ENCODE assay signal across 8 cellular contexts in the genomic region with DNA sequence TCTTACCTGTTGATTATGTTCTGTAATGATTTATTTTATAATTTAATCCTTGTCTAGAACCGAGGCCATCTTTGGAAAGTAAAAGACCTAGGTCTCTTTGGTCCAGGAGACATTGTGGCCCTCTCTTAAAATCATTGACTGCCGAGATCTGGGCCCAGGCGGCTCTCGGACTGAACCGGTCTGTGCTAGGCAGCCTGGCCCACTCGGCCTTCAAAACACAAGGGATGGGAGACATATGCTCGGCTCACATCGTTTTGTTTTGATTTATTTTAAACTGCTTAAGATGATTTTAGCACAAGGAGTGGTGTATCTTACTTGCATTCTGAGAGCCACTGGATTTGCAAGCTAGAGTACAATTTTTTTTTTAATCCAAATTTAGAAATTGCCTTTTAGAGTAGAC.
DNase-seq lines count a peak whose midpoint lies in the region; ATAC-seq and TF ChIP-seq lines count a peak whose summit lies in the region.
"Had no signal": no experiment of that assay in that cellular context is flagged by ENCODE, and none has a peak within 500 bp of the region (broad histone marks: within the 10 kb centered on the region; RNA-seq: fewer than 3 reads in every experiment).

No MANE protein-coding gene starts in this region.

- no peak overlapping the region for H2AFZ ChIP-seq in PC-9

- H3K9me3 ChIP-seq in subcutaneous abdominal adipose tissue (ENCODE audit: control insufficient read depth in 5 of 5, low read length in 5 of 5): no peaks in the 10 kb centered on the region
- H3K9me3 ChIP-seq in PC-9 (ENCODE audit: insufficient read depth, low read depth): no peaks in the 10 kb centered on the region

- CTCF ChIA-PET in PC-9 (lab: Charles Lee): no interaction called here

- no peak for DNase-seq in activated T-helper 2 cell treated with anti-CD3 and anti-CD28 coated beads, Interferon-gamma antibody, Interleukin-2, Interleukin-4, amounts not matched to agents 10 μg/mL and 5 μg/mL and 100 μg/mL, durations not matched to agents 14 hours and 24 hours and 36 hours (ENCODE audit: low spot score)
- DNase-seq in islet precursor cell: peak; percentile 17
- no peak for DNase-seq in PC-9
- no peak for DNase-seq in progenitor cell of endocrine pancreas (ENCODE audit: low spot score, unreplicated experiment)
- DNase-seq: mesendoderm had no signal

- intact Hi-C loops in activated T-helper 2 cell treated with anti-CD3 and anti-CD28 coated beads, Interferon-gamma antibody, Interleukin-2, Interleukin-4, amounts not matched to agents 10 μg/mL and 5 μg/mL and 100 μg/mL, durations not matched to agents 14 hours and 24 hours and 36 hours (cut with micrococcal nuclease): no loop called here
- intact Hi-C loops in PC-9 (cut with micrococcal nuclease; ENCODE audit: unreplicated experiment): no loop called here

- no peaks in the 10 kb centered on the region for H3K27me3 ChIP-seq in subcutaneous abdominal adipose tissue (ENCODE audit: control insufficient read depth in 5 of 5, insufficient read depth in 4 of 5, low read length in 5 of 5)
- no peaks in the 10 kb centered on the region for H3K27me3 ChIP-seq in PC-9 (ENCODE audit: insufficient read depth, low read depth)

- H3K4me1 ChIP-seq in subcutaneous abdominal adipose tissue (ENCODE audit: control insufficient read depth in 5 of 5, insufficient read depth in 5 of 5, low read length in 5 of 5): peaks cover 13 to 75% (median 70%) of the 10 kb centered on the region in 5 donors
- H3K4me1 ChIP-seq in PC-9 (replicated peaks; ENCODE audit: insufficient read depth): peaks cover 23% of the 10 kb centered on the region

- no peak for ATAC-seq in HG02870 (IDR thresholded peaks at IDR 0.05; ENCODE audit: unreplicated experiment)

- H3F3A ChIP-seq in PC-9 (ENCODE audit: insufficient read depth, low read depth): peaks cover 20% of the 10 kb centered on the region

- POLR2A ChIA-PET in PC-9 (lab: Charles Lee; ENCODE audit: unreplicated experiment): no interaction called here

- peak overlapping the region in 3 of 4 donors; percentile 70 to 87 (median 77) for H3K4me3 Mint-ChIP-seq in IgD-negative memory B cell
- H3K4me3 Mint-ChIP-seq in activated T-helper 2 cell treated with anti-CD3 and anti-CD28 coated beads, Interferon-gamma antibody, Interleukin-2, Interleukin-4, amounts not matched to agents 10 μg/mL and 5 μg/mL and 100 μg/mL, durations not matched to agents 14 hours and 24 hours and 36 hours (ENCODE audit: low read depth): no peak overlapping the region
- no peak overlapping the region for H3K4me3 Mint-ChIP-seq in progenitor cell of endocrine pancreas (ENCODE audit: low read depth)

- H3K27me3 Mint-ChIP-seq in IgD-negative memory B cell (no peaks in the 10 kb centered on the region), progenitor cell of endocrine pancreas (peaks cover 71% of the 10 kb centered on the region)
- H3K27me3 Mint-ChIP-seq in activated T-helper 2 cell treated with anti-CD3 and anti-CD28 coated beads, Interferon-gamma antibody, Interleukin-2, Interleukin-4, amounts not matched to agents 10 μg/mL and 5 μg/mL and 100 μg/mL, durations not matched to agents 14 hours and 24 hours and 36 hours (ENCODE audit: low read depth): no peaks in the 10 kb centered on the region

- H3K9ac ChIP-seq in subcutaneous abdominal adipose tissue (ENCODE audit: low read length in 5 of 5): peak overlapping the region; percentile 31 to 85 (median 71)

- BruUV-seq in PC-9 (replicated peaks; lab: Mats Ljungman, UMichigan): no TSS peak

- no peaks in the 10 kb centered on the region for H4K20me1 ChIP-seq in PC-9 (ENCODE audit: insufficient read depth)

- H3K9me3 Mint-ChIP-seq in IgD-negative memory B cell: no peaks in the 10 kb centered on the region
- H3K9me3 Mint-ChIP-seq in activated T-helper 2 cell treated with anti-CD3 and anti-CD28 coated beads, Interferon-gamma antibody, Interleukin-2, Interleukin-4, amounts not matched to agents 10 μg/mL and 5 μg/mL and 100 μg/mL, durations not matched to agents 14 hours and 24 hours and 36 hours: no peaks in the 10 kb centered on the region
- no peaks in the 10 kb centered on the region for H3K9me3 Mint-ChIP-seq in progenitor cell of endocrine pancreas (ENCODE audit: low read depth)

- H3K27ac ChIP-seq in subcutaneous abdominal adipose tissue (ENCODE audit: low read depth, low read length) (peak overlapping the region; percentile 98), PC-9 (no peak overlapping the region)

- peak overlapping the region; percentile 20 to 66 (median 49) for H3K4me3 ChIP-seq in subcutaneous abdominal adipose tissue (ENCODE audit: low read depth in 1 of 5, low read length in 5 of 5)
- H3K4me3 ChIP-seq in PC-9: no peak overlapping the region

- H3K36me3 ChIP-seq in subcutaneous abdominal adipose tissue (ENCODE audit: control insufficient read depth in 5 of 5, insufficient read depth in 5 of 5, low read length in 5 of 5): peaks cover 0 to 4% (median 0%) of the 10 kb centered on the region in 5 donors
- H3K36me3 ChIP-seq in PC-9 (ENCODE audit: low read depth): no peaks in the 10 kb centered on the region

- peak overlapping the region in 2 of 3 donors; percentile 96 to 97 for H3K27ac Mint-ChIP-seq in IgD-negative memory B cell
- peak overlapping the region; percentile 60 for H3K27ac Mint-ChIP-seq in activated T-helper 2 cell treated with anti-CD3 and anti-CD28 coated beads, Interferon-gamma antibody, Interleukin-2, Interleukin-4, amounts not matched to agents 10 μg/mL and 5 μg/mL and 100 μg/mL, durations not matched to agents 14 hours and 24 hours and 36 hours
- no peak overlapping the region for H3K27ac Mint-ChIP-seq in progenitor cell of endocrine pancreas

- H3K36me3 Mint-ChIP-seq in IgD-negative memory B cell: no peaks in the 10 kb centered on the region
- H3K36me3 Mint-ChIP-seq in activated T-helper 2 cell treated with anti-CD3 and anti-CD28 coated beads, Interferon-gamma antibody, Interleukin-2, Interleukin-4, amounts not matched to agents 10 μg/mL and 5 μg/mL and 100 μg/mL, durations not matched to agents 14 hours and 24 hours and 36 hours (ENCODE audit: low read depth): peaks cover 2% of the 10 kb centered on the region
- H3K36me3 Mint-ChIP-seq in progenitor cell of endocrine pancreas (ENCODE audit: insufficient read depth): no peaks in the 10 kb centered on the region

- TF ChIP-seq CTCF in PC-9 (conservative IDR thresholded peaks at IDR 0.05) (no peak), progenitor cell of endocrine pancreas (IDR thresholded peaks at IDR 0.05; ENCODE audit: unreplicated experiment) (no peak)

- peaks cover 3% of the 10 kb centered on the region; the same call in 1 of the 2 replicates for H3K79me2 ChIP-seq in PC-9 (ENCODE audit: low read depth)

- H3K4me1 Mint-ChIP-seq in IgD-negative memory B cell (peaks cover 22 to 42% (median 26%) of the 10 kb centered on the region in 3 donors), progenitor cell of endocrine pancreas (ENCODE audit: low read depth) (peaks cover 3% of the 10 kb centered on the region)
- H3K4me1 Mint-ChIP-seq in activated T-helper 2 cell treated with anti-CD3 and anti-CD28 coated beads, Interferon-gamma antibody, Interleukin-2, Interleukin-4, amounts not matched to agents 10 μg/mL and 5 μg/mL and 100 μg/mL, durations not matched to agents 14 hours and 24 hours and 36 hours (ENCODE audit: low read depth): peaks cover 35% of the 10 kb centered on the region

- no peak overlapping the region for H3K4me2 ChIP-seq in PC-9

- no peaks in the 10 kb centered on the region for H3K9me2 ChIP-seq in PC-9 (ENCODE audit: insufficient read depth)

Comparison
In these comparisons a context has a peak if more than half of its experiments do, and no peak if none do; other contexts are left out.
1. H3K4me3 Mint-ChIP-seq: peak in IgD-negative memory B cell (3 of 4); none in activated T-helper 2 cell treated with anti-CD3 and anti-CD28 coated beads, Interferon-gamma antibody, Interleukin-2, Interleukin-4, amounts not matched to agents 10 μg/mL and 5 μg/mL and 100 μg/mL, durations not matched to agents 14 hours and 24 hours and 36 hours (single experiment) and progenitor cell of endocrine pancreas (single experiment).